In genomic region chr10:62959553-62959952, GRCh38 we compare ENCODE assay signal across 18 cellular contexts.
"Had no signal": no experiment of that assay in that cellular context is flagged by ENCODE, and none has a peak within 500 bp of the region (broad histone marks: within the 10 kb centered on the region; RNA-seq: fewer than 3 reads in every experiment).

No MANE protein-coding gene starts in this region.

- H3K27ac ChIP-seq: foreskin keratinocyte, neutrophil, right lobe of liver, spleen, thyroid gland had no signal

- H3K9me3 Mint-ChIP-seq: activated B cell treated with CpG ODN at 0.5 μM for 24 hours had no signal

- H3K4me3 ChIP-seq: right lobe of liver, spleen, thyroid gland had no signal

- H3K27ac Mint-ChIP-seq: activated B cell treated with CpG ODN at 0.5 μM for 24 hours; activated naive CD8-positive, alpha-beta T cell; activated T-cell treated with anti-CD3 and anti-CD28 coated beads, Interleukin-2, amount 50 U/mL, for 72 hours; naive thymus-derived CD8-positive, alpha-beta T cell; T-helper 1 cell treated with Interleukin-12 subunit alpha and Interleukin-12 subunit beta and Interleukin-4 antibody, amounts not matched to agents 30 μg/mL and 1 μg/mL, for 36 hours had no signal

- H3K27me3 ChIP-seq: right lobe of liver, thyroid gland had no signal

- H3K9me3 ChIP-seq: neutrophil, right lobe of liver, thyroid gland had no signal

- H3K4me1 ChIP-seq: foreskin keratinocyte, right lobe of liver, spleen, thyroid gland had no signal

- H3K36me3 Mint-ChIP-seq: activated naive CD8-positive, alpha-beta T cell; naive thymus-derived CD8-positive, alpha-beta T cell had no signal

- H3K36me3 ChIP-seq: neutrophil, right lobe of liver, spleen, thyroid gland had no signal

- H3K4me3 Mint-ChIP-seq: activated B cell treated with CpG ODN at 0.5 μM for 24 hours; activated naive CD8-positive, alpha-beta T cell; activated T-cell treated with anti-CD3 and anti-CD28 coated beads, Interleukin-2, amount 50 U/mL, for 72 hours; naive thymus-derived CD8-positive, alpha-beta T cell; T-helper 1 cell treated with Interleukin-12 subunit alpha and Interleukin-12 subunit beta and Interleukin-4 antibody, amounts not matched to agents 30 μg/mL and 1 μg/mL, for 36 hours had no signal

- DNase-seq: activated B cell treated with CpG ODN at 0.5 μM for 24 hours; activated CD4-positive, alpha-beta T cell treated with anti-CD3 and anti-CD28 coated beads for 48 hours; activated CD8-positive, alpha-beta memory T cell treated with anti-CD3 and anti-CD28 coated beads, Interleukin-2, amount 50 U/mL, for 48 hours; activated gamma-delta T cell; activated T-cell treated with anti-CD3 and anti-CD28 coated beads, Interleukin-2, amount 50 U/mL, for 72 hours; amygdala; foreskin keratinocyte; glutamatergic neuron; hypothalamus; left ventricle myocardium superior; naive thymus-derived CD8-positive, alpha-beta T cell; right lobe of liver; spleen; stimulated activated CD4-positive, alpha-beta T cell treated with anti-CD3 and anti-CD28 coated beads, Interleukin-1b, Interleukin-23, amount 100 ng/mL, for 48 hours had no signal

- H3K4me1 Mint-ChIP-seq: activated B cell treated with CpG ODN at 0.5 μM for 24 hours; naive thymus-derived CD8-positive, alpha-beta T cell had no signal
